In the genomic region with DNA sequence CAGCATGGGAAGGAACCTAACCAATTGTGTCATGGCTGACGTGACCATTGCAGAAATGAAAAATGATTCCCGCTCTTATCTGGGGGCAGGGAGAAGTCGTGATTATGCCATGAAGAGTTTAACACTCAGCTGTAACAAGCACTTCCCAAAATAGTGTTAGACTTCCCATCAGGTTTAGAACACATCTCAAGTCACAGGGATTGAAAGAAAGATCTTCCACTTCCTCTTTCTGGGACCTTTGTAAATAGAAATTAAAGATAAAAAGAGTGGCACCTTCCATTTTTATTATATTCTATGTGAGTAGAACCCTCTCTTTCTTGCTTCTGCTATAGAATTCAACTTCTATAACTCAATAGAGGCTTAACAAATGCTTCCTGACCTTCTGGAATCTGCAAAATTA, we compare ENCODE assay signal across 26 cellular contexts.
"Had no signal": no experiment of that assay in that cellular context is flagged by ENCODE, and none has a peak within 500 bp of the region (broad histone marks: within the 10 kb centered on the region; RNA-seq: fewer than 3 reads in every experiment).

No MANE protein-coding gene starts in this region.

- FAIRE-seq: colon, pancreas, small intestine, urothelium cell line had no signal

- H3K36me3 ChIP-seq: gastrocnemius medialis, left ventricle myocardium inferior, lower lobe of right lung, pancreas, right lobe of liver, thoracic aorta, tibial nerve, upper lobe of left lung had no signal

- H3K27me3 ChIP-seq: gastrocnemius medialis, pancreas, right lobe of liver, tibial nerve, upper lobe of left lung had no signal

- H3K9me3 ChIP-seq: gastrocnemius medialis, left ventricle myocardium inferior, lower lobe of right lung, pancreas, right lobe of liver, thoracic aorta, tibial nerve, upper lobe of left lung had no signal

- H3K27ac ChIP-seq: epithelial cell of prostate, gastrocnemius medialis, left ventricle myocardium inferior, lower lobe of right lung, pancreas, right lobe of liver, thoracic aorta, tibial nerve, upper lobe of left lung had no signal

- ATAC-seq: esophagus mucosa; gastrocnemius medialis; left colon; lower lobe of right lung; natural killer cell; stimulated activated naive B cell treated with anti-CD40 and anti-IgM and Interleukin-4, amounts not matched to agents 10 μg/mL and 1 μg/mL and 100 μg/mL, for 72 hours had no signal

- DNase-seq: effector CD8-positive, alpha-beta T cell; endodermal cell; foreskin fibroblast; gastrocnemius medialis; head of caudate nucleus; hippocampal formation; immature natural killer cell; islet precursor cell; kidney glomerular epithelial cell; left colon; left ventricle myocardium inferior; lower lobe of right lung; natural killer cell; pancreas; right lobe of liver; small intestine; stimulated activated CD4-positive, alpha-beta T cell treated with anti-CD3 and anti-CD28 coated beads, Interleukin-15, amount 100 ng/mL, for 24 hours; stimulated activated CD4-positive, alpha-beta T cell treated with anti-CD3 and anti-CD28 coated beads, Interleukin-2, amount 100 ng/mL, for 48 hours; stimulated activated naive B cell treated with anti-CD40 and anti-IgM and Interleukin-4, amounts not matched to agents 10 μg/mL and 1 μg/mL and 100 μg/mL, for 72 hours; upper lobe of left lung had no signal

- H3K4me3 ChIP-seq: gastrocnemius medialis, left ventricle myocardium inferior, lower lobe of right lung, pancreas, right lobe of liver, thoracic aorta, tibial nerve, upper lobe of left lung had no signal

- H3K4me1 ChIP-seq: gastrocnemius medialis, left ventricle myocardium inferior, lower lobe of right lung, pancreas, right lobe of liver, tibial nerve, upper lobe of left lung had no signal
